Comparison of ENCODE assay signal across 13 cellular contexts in genomic region chr6:10419749-10420545, GRCh38. TPM values are rescaled to one million over a fixed set of nuclear protein-coding genes. Genes with fewer than 3 reads are reported as not detected.
DNase-seq lines count a peak whose midpoint lies in the region; ATAC-seq and TF ChIP-seq lines count a peak whose summit lies in the region.
"Had no signal": no experiment of that assay in that cellular context is flagged by ENCODE, and none has a peak within 500 bp of the region (broad histone marks: within the 10 kb centered on the region; RNA-seq: fewer than 3 reads in every experiment).

No MANE protein-coding gene starts in this region.

- H3K27me3 ChIP-seq in CD4-positive, CD25-positive, alpha-beta regulatory T cell (ENCODE audit: control insufficient read depth, insufficient read depth, low read length): peaks cover 48% of the 10 kb centered on the region
- H3K27me3 ChIP-seq in HL-60 (ENCODE audit: insufficient read depth, poor library complexity, severe bottlenecking): peaks cover 97% of the 10 kb centered on the region

- peaks cover 0 to 17% (median 0%) of the 10 kb centered on the region in 7 donors for H3K9me3 Mint-ChIP-seq in CD4-positive, CD25-positive, alpha-beta regulatory T cell
- H3K9me3 Mint-ChIP-seq in MCF 10A (ENCODE audit: unreplicated experiment): no peaks in the 10 kb centered on the region

- H3K36me3 Mint-ChIP-seq in CD4-positive, CD25-positive, alpha-beta regulatory T cell: peaks cover 7% of the 10 kb centered on the region
- H3K36me3 Mint-ChIP-seq in MCF 10A (ENCODE audit: insufficient read depth, unreplicated experiment): peaks cover 27% of the 10 kb centered on the region

- no peak for DNase-seq in CD4-positive, CD25-positive, alpha-beta regulatory T cell
- DNase-seq in HL-60 (ENCODE audit: low read depth in 1 of 2, low spot score in 1 of 2) (peak in 1 of 2 experiments; percentile 29), MCF 10A (ENCODE audit: unreplicated experiment) (peak; percentile 93), kidney tubule cell (ENCODE audit: low spot score) (peak; percentile 53), NCI-H2107 treated with DMSO at 0.1 percent for 48 hours (lab: John Stamatoyannopoulos, UW; ENCODE audit: unreplicated experiment) (no peak), NCI-H146 (lab: John Stamatoyannopoulos, UW) (no peak), NCI-H2196 treated with DMSO at 0.1 percent for 48 hours (lab: John Stamatoyannopoulos, UW; ENCODE audit: unreplicated experiment) (no peak), posterior vena cava (ENCODE audit: low spot score) (no peak)
- DNase-seq: activated B cell treated with CpG ODN at 0.5 μM for 24 hours; activated naive CD4-positive, alpha-beta T cell treated with anti-CD3 and anti-CD28 coated beads, Interleukin-2, amount 50 U/mL, for 16 hours; stimulated activated CD4-positive, alpha-beta T cell treated with anti-CD3 and anti-CD28 coated beads, Interleukin-2, amount 100 ng/mL, for 48 hours; thyroid gland had no signal

- peaks cover 11% of the 10 kb centered on the region for H3K4me1 ChIP-seq in CD4-positive, CD25-positive, alpha-beta regulatory T cell (ENCODE audit: control insufficient read depth, insufficient read depth, low read length, poor library complexity, severe bottlenecking)

- H3K4me3 Mint-ChIP-seq in CD4-positive, CD25-positive, alpha-beta regulatory T cell: peak overlapping the region; percentile 2 to 59 (median 32)
- peak overlapping the region; percentile 94 for H3K4me3 Mint-ChIP-seq in MCF 10A (ENCODE audit: unreplicated experiment)
- H3K4me3 Mint-ChIP-seq: activated B cell treated with CpG ODN at 0.5 μM for 24 hours had no signal

- no peak overlapping the region for H3K27ac Mint-ChIP-seq in CD4-positive, CD25-positive, alpha-beta regulatory T cell
- H3K27ac Mint-ChIP-seq in MCF 10A (ENCODE audit: low read depth, unreplicated experiment): peak overlapping the region; percentile 99
- H3K27ac Mint-ChIP-seq: activated B cell treated with CpG ODN at 0.5 μM for 24 hours had no signal

- intact Hi-C loops in MCF 10A (cut with micrococcal nuclease) (loop anchor here (5.0 to 10.0 kb wide), 4 partner anchors 568 to 1985 kb away; partner anchors contain the start of gene SLC35B3), posterior vena cava (cut with DNase I) (no loop called here)

- H3K4me3 ChIP-seq in CD4-positive, CD25-positive, alpha-beta regulatory T cell (ENCODE audit: low read depth, low read length): no peak overlapping the region
- H3K4me3 ChIP-seq in HL-60 (replicated peaks; ENCODE audit: insufficient read depth, low read length): peak overlapping the region; percentile 27
- H3K4me3 ChIP-seq: thyroid gland had no signal

- no peak overlapping the region for H3K27ac ChIP-seq in CD4-positive, CD25-positive, alpha-beta regulatory T cell (ENCODE audit: insufficient read depth, low read length, poor library complexity, severe bottlenecking)
- no peak overlapping the region for H3K27ac ChIP-seq in HL-60 (replicated peaks)
- H3K27ac ChIP-seq: thyroid gland had no signal

- H3K9me3 ChIP-seq in CD4-positive, CD25-positive, alpha-beta regulatory T cell (ENCODE audit: control insufficient read depth in 2 of 2, low read length in 2 of 2): peaks cover 5 to 18% of the 10 kb centered on the region in 2 experiments
- H3K9me3 ChIP-seq: thyroid gland had no signal

- POLR2A ChIA-PET in MCF 10A (lab: Yijun Ruan, JAX): interaction anchor here (0.6 to 14.6 kb wide), 24 partner anchors 11 to 1704 kb away, joined by 3 to 763 read pairs (median 6); partner anchors contain the start of genes C6orf52 and PAK1IP1

- ATAC-seq in CD4-positive, CD25-positive, alpha-beta regulatory T cell (ENCODE audit: low read depth in 2 of 2): no peak

- BruUV-seq in MCF 10A (replicated peaks; lab: Mats Ljungman, UMichigan): TSS peak; percentile 15

- TF ChIP-seq CTCF in HL-60 (IDR thresholded peaks at IDR 0.05; ENCODE audit: insufficient read depth, low read length) (no peak), MCF 10A (IDR thresholded peaks at IDR 0.05; ENCODE audit: unreplicated experiment) (no peak)

- peaks cover 93% of the 10 kb centered on the region for H3K27me3 Mint-ChIP-seq in CD4-positive, CD25-positive, alpha-beta regulatory T cell
- H3K27me3 Mint-ChIP-seq in MCF 10A (ENCODE audit: insufficient read depth, unreplicated experiment): no peaks in the 10 kb centered on the region

- H3K36me3 ChIP-seq in CD4-positive, CD25-positive, alpha-beta regulatory T cell (ENCODE audit: control insufficient read depth, insufficient read depth, low read length): no peaks in the 10 kb centered on the region
- H3K36me3 ChIP-seq: thyroid gland had no signal

- CTCF ChIA-PET in MCF 10A (lab: Yijun Ruan, JAX): interaction anchor here (0.6 to 4.2 kb wide), 5 partner anchors 9 to 1347 kb away, joined by 3 to 29 read pairs (median 4); no protein-coding TSS in a partner anchor

- peaks cover 0 to 26% (median 11%) of the 10 kb centered on the region in 4 donors for H3K4me1 Mint-ChIP-seq in CD4-positive, CD25-positive, alpha-beta regulatory T cell
- peaks cover 24% of the 10 kb centered on the region for H3K4me1 Mint-ChIP-seq in MCF 10A (ENCODE audit: insufficient read depth, unreplicated experiment)

RNA-seq across cellular contexts. Expression of gene TFAP2A, which starts 5.1 kb away (rescaled TPM):
- total RNA-seq in CD4-positive, CD25-positive, alpha-beta regulatory T cell: not detected
- polyA plus RNA-seq in CD4-positive, CD25-positive, alpha-beta regulatory T cell: not detected
- total RNA-seq in MCF 10A (2022) (78.2 and 87.4 TPM in 2 replicates), posterior vena cava (under 1 TPM in 1 of 2 donors, not detected in 1; 0.52 TPM)
- total RNA-seq: activated B cell treated with CpG ODN at 0.5 μM for 24 hours, dermis microvascular lymphatic vessel endothelial cell had no signal

Comparison
In these comparisons a context has a peak if more than half of its experiments do, and no peak if none do; other contexts are left out.
1. DNase-seq: peak in MCF 10A (single experiment) and kidney tubule cell (single experiment); none in CD4-positive, CD25-positive, alpha-beta regulatory T cell (0 of 3), NCI-H2107 treated with DMSO at 0.1 percent for 48 hours (single experiment), NCI-H146 (single experiment), NCI-H2196 treated with DMSO at 0.1 percent for 48 hours (single experiment) and posterior vena cava (single experiment).
2. RNA of gene TFAP2A, which starts 5.1 kb away (total RNA-seq): 78.2 to 87.4 TPM in MCF 10A; 0.52 TPM in posterior vena cava and not detected in CD4-positive, CD25-positive, alpha-beta regulatory T cell (single experiment); every median in the first group is over 10 times any median in the second.